Comparison of ENCODE assay signal across 8 cellular contexts in genomic region chr17:50117202-50118040, GRCh38. TPM values are rescaled to one million over a fixed set of nuclear protein-coding genes. Genes with fewer than 3 reads are reported as not detected.
DNase-seq lines count a peak whose midpoint lies in the region; ATAC-seq and TF ChIP-seq lines count a peak whose summit lies in the region.

No MANE protein-coding gene starts in this region.

- intact Hi-C loops in adrenal gland (cut with DNase I) = no loop called here

- H3K4me3 ChIP-seq in adrenal gland (peak overlapping the region in 1 of 4 donors; percentile 31), iPS DF 6.9 (ENCODE audit: low read length) (peak overlapping the region; percentile 29; the same call in 1 of the 2 replicates)

- no peak overlapping the region for H3K27ac ChIP-seq in adrenal gland
- H3K27ac ChIP-seq in iPS DF 6.9 (ENCODE audit: low read length) = no peak overlapping the region

- no peak for TF ChIP-seq POLR2A in adrenal gland (IDR thresholded peaks at IDR 0.05)

- H3K9me3 ChIP-seq in adrenal gland (replicated peaks in 1 of 3) (no peaks in the 10 kb centered on the region), iPS DF 6.9 (ENCODE audit: control insufficient read depth, insufficient read depth, low read length) (no peaks in the 10 kb centered on the region)

- peak in 5 of 6 experiments; percentile 52 to 88 (median 70) for TF ChIP-seq CTCF in adrenal gland (IDR thresholded peaks at IDR 0.05)

- peaks cover 2 to 20% of the 10 kb centered on the region in 2 donors for H3K4me1 ChIP-seq in adrenal gland (replicated peaks in 1 of 2)
- H3K4me1 ChIP-seq in iPS DF 6.9 (ENCODE audit: control insufficient read depth, insufficient read depth, low read length) = peaks cover 5% of the 10 kb centered on the region

- 12 to 36% (median 18%) methylated on average over 9 to 64 of the region's 64 CpGs for WGBS in adrenal gland, 4 donors
- WGBS in iPS DF 6.9 (ENCODE audit: insufficient coverage, insufficient read length) = no CpG with 5 or more reads among the region's 64 CpGs

- ATAC-seq in GM18861 (IDR thresholded peaks at IDR 0.05; ENCODE audit: unreplicated experiment) (no peak), GM21390 (IDR thresholded peaks at IDR 0.05; ENCODE audit: unreplicated experiment) (no peak)

- DNase-seq in NCI-H82 (lab: John Stamatoyannopoulos, UW) (peak; percentile 74), NCI-H82 treated with DMSO at 0.1 percent for 48 hours (lab: John Stamatoyannopoulos, UW; ENCODE audit: unreplicated experiment) (no peak), SHP77 treated with DMSO at 0.1 percent for 48 hours (lab: John Stamatoyannopoulos, UW) (peak; percentile 66), adrenal gland (peak; percentile 53 to 76 (median 66)), iPS DF 6.9 (ENCODE audit: low read depth, low spot score) (no peak)
- DNase-seq in stimulated activated CD4-positive, alpha-beta T cell treated with anti-CD3 and anti-CD28 coated beads, Interleukin-15, amount 100 ng/mL, for 24 hours = peak; percentile 77

- H3K27me3 ChIP-seq in adrenal gland = no peaks in the 10 kb centered on the region
- H3K27me3 ChIP-seq in iPS DF 6.9 (ENCODE audit: control insufficient read depth, insufficient read depth, low read length) = no peaks in the 10 kb centered on the region

- H3K36me3 ChIP-seq in adrenal gland (replicated peaks in 1 of 2) (no peaks in the 10 kb centered on the region), iPS DF 6.9 (ENCODE audit: control insufficient read depth, insufficient read depth, low read length) (no peaks in the 10 kb centered on the region)

RNA-seq across cellular contexts. Expression of gene SAMD14, which starts 12.5 kb away (rescaled TPM):
- 10 to 100 TPM in 1 of 8 donors, 1 to 10 TPM in 7; 1.3 to 12.6 (median 4.0) TPM for total RNA-seq in adrenal gland
- 10 to 100 TPM in 1 of 3 donors, 1 to 10 TPM in 2; 1.1 to 11.0 (median 3.0) TPM for polyA plus RNA-seq in adrenal gland

RNA-seq across cellular contexts. Expression of gene PDK2, which starts 22.3 kb away (rescaled TPM):
- total RNA-seq in adrenal gland = 100 to 1,000 TPM in 7 of 8 donors, 10 to 100 TPM in 1; 98.9 to 225 (median 137) TPM
- 100 to 1,000 TPM in 1 of 3 donors, 10 to 100 TPM in 2; 48.5 to 110 (median 59.7) TPM for polyA plus RNA-seq in adrenal gland

RNA-seq across cellular contexts. Expression of gene PPP1R9B, which starts 33.1 kb away (rescaled TPM):
- 10 to 100 TPM; 43.9 to 87.0 (median 62.0) TPM for total RNA-seq in adrenal gland
- 100 to 1,000 TPM in 1 of 3 donors, 10 to 100 TPM in 2; 21.8 to 128 (median 27.2) TPM for polyA plus RNA-seq in adrenal gland

RNA-seq across cellular contexts. Expression of gene SGCA, which starts 48.4 kb away (rescaled TPM):
- 1 to 10 TPM in 3 of 8 donors, under 1 TPM in 2, not detected in 3; 0.28 to 3.0 (median 1.2) TPM for total RNA-seq in adrenal gland
- polyA plus RNA-seq in adrenal gland = 1 to 10 TPM in 2 of 3 donors, not detected in 1; 5.2 to 5.5 TPM

Comparison
In these comparisons a context has a peak if more than half of its experiments do, and no peak if none do; other contexts are left out.
1. DNase-seq: peak in NCI-H82 (single experiment), SHP77 treated with DMSO at 0.1 percent for 48 hours (single experiment), adrenal gland (7 of 7) and stimulated activated CD4-positive, alpha-beta T cell treated with anti-CD3 and anti-CD28 coated beads, Interleukin-15, amount 100 ng/mL, for 24 hours (single experiment); none in NCI-H82 treated with DMSO at 0.1 percent for 48 hours (single experiment) and iPS DF 6.9 (single experiment).